In the genomic region with DNA sequence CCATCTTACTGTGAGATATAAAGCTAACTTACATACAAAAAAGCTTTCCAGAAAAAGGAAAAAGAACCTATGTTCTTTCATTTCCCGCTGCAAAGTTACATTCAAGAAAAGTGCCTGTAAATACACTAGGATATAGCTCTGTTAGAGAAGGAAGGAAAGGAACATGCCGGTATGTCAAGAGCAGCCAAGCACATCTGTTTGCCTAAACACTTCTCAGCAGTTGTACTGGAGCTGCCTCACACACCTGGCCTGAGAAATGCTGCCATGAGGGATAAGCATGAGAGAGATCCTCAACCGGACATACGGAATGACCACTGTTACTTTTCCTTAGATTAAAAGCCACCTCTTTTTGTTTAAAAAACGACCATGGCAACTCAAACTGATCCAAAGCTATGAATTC, we compare ENCODE assay signal across 25 cellular contexts.
DNase-seq lines count a peak whose midpoint lies in the region; ATAC-seq and TF ChIP-seq lines count a peak whose summit lies in the region.
"Had no signal": no experiment of that assay in that cellular context is flagged by ENCODE, and none has a peak within 500 bp of the region (broad histone marks: within the 10 kb centered on the region; RNA-seq: fewer than 3 reads in every experiment).

No MANE protein-coding gene starts in this region.

- H3F3A ChIP-seq in neural cell (ENCODE audit: insufficient read depth, low read length, poor library complexity, severe bottlenecking) = peaks cover 3% of the 10 kb centered on the region

- H4K91ac ChIP-seq in IMR-90 (ENCODE audit: insufficient read depth, low read depth, low read length) = peak overlapping the region; percentile 95

- H3K18ac ChIP-seq in IMR-90 (ENCODE audit: low read depth, low read length) = peak overlapping the region; percentile 95

- peak overlapping the region; percentile 87 for H3K4ac ChIP-seq in IMR-90 (ENCODE audit: low read depth, low read length)

- WGBS in IMR-90 (ENCODE audit: extremely low coverage in 2 of 2, insufficient read length in 1 of 2), 2 experiments = no CpG with 5 or more reads among the region's 5 CpGs

- no peak overlapping the region for H2AK9ac ChIP-seq in IMR-90 (replicated peaks; ENCODE audit: low read depth, low read length, poor library complexity)

- BruUV-seq in A673 (replicated peaks; lab: Mats Ljungman, UMichigan) = no TSS peak
- BruUV-seq in IMR-90 (replicated peaks; lab: Mats Ljungman, UMichigan) = no TSS peak

- dilution Hi-C loops in IMR-90 (cut with HindIII; ENCODE audit: low sequenced_read_pairs, unreplicated experiment) = no loop called here

- peak overlapping the region; percentile 84 for H4K5ac ChIP-seq in IMR-90 (ENCODE audit: low read depth, low read length)

- no peak for TF ChIP-seq EP300 in neural cell (conservative IDR thresholded peaks at IDR 0.05; ENCODE audit: poor library complexity, severe bottlenecking)

- H3K9me3 ChIP-seq in A673 (ENCODE audit: low read depth, low read length, poor library complexity, severe bottlenecking) (no peaks in the 10 kb centered on the region), IMR-90 (ENCODE audit: control insufficient read depth, insufficient read depth, low read length) (no peaks in the 10 kb centered on the region), neural cell (ENCODE audit: low read length) (no peaks in the 10 kb centered on the region)
- H3K9me3 ChIP-seq: A549, sigmoid colon, upper lobe of left lung had no signal

- H3K36me3 ChIP-seq in A673 (ENCODE audit: insufficient read depth, low read length, poor library complexity, severe bottlenecking) = no peaks in the 10 kb centered on the region
- no peaks in the 10 kb centered on the region; the same call in 1 of the 2 replicates for H3K36me3 ChIP-seq in IMR-90 (ENCODE audit: control insufficient read depth, insufficient read depth, low read length)
- no peaks in the 10 kb centered on the region for H3K36me3 ChIP-seq in neural cell (ENCODE audit: insufficient read depth, low read length)
- H3K36me3 ChIP-seq: sigmoid colon, upper lobe of left lung, WERI-Rb-1 had no signal

- POLR2A ChIA-PET in A673 (lab: Charles Lee; ENCODE audit: low non-redundant PET) = no interaction called here
- POLR2A ChIA-PET in IMR-90 (lab: Charles Lee; ENCODE audit: unreplicated experiment) = interaction anchor here (0.6 kb wide), 2 partner anchors 11 to 73 kb away, joined by 3 read pairs; no protein-coding TSS in a partner anchor

- H3K4me2 ChIP-seq in IMR-90 (ENCODE audit: low read depth, low read length) = no peak overlapping the region
- H3K4me2 ChIP-seq in neural cell (ENCODE audit: low read length) = no peak overlapping the region

- intact Hi-C loops in A673 (cut with micrococcal nuclease; ENCODE audit: unreplicated experiment) = no loop called here
- intact Hi-C loops in IMR-90 (cut with micrococcal nuclease) = loop anchor here (2.0 to 5.0 kb wide), 2 partner anchors 33 to 190 kb away; a partner anchor contains a TSS

- H2BK5ac ChIP-seq in IMR-90 (ENCODE audit: low read depth, low read length, poor library complexity, severe bottlenecking) = peak overlapping the region; percentile 68

- peak overlapping the region; percentile 99 for H2AK5ac ChIP-seq in IMR-90 (ENCODE audit: low read depth, low read length)

- H3K4me1 ChIP-seq in A673 (ENCODE audit: insufficient read depth, low read length, poor library complexity, severe bottlenecking) = peaks cover 88% of the 10 kb centered on the region
- H3K4me1 ChIP-seq in IMR-90 (ENCODE audit: control insufficient read depth, insufficient read depth, low read length) = peaks cover 30% of the 10 kb centered on the region

- peaks cover 19% of the 10 kb centered on the region for H3K9me1 ChIP-seq in IMR-90 (ENCODE audit: insufficient read depth, low read length)

- peaks cover 11 to 58% of the 10 kb centered on the region in 2 experiments for H3K79me1 ChIP-seq in IMR-90 (ENCODE audit: low read depth in 1 of 2, low read length in 2 of 2)

- H3K9me2 ChIP-seq in neural cell (ENCODE audit: insufficient read depth, low read length) = no peaks in the 10 kb centered on the region

- H3K56ac ChIP-seq in IMR-90 (ENCODE audit: extremely low read depth, insufficient read depth, low read length) = no peak overlapping the region

- peak overlapping the region; percentile 66; the same call in 1 of the 2 replicates for H3K23ac ChIP-seq in IMR-90 (ENCODE audit: low read depth, low read length)

- H2BK15ac ChIP-seq in IMR-90 (ENCODE audit: low read depth, low read length) = peak overlapping the region; percentile 91; the same call in 2 of the 3 replicates

- no peak for TF ChIP-seq CTCF in A673 (conservative IDR thresholded peaks at IDR 0.05; ENCODE audit: low read depth, low read length)
- no peak for TF ChIP-seq CTCF in IMR-90 (conservative IDR thresholded peaks at IDR 0.05; ENCODE audit: low read depth, low read length)
- no peak for TF ChIP-seq CTCF in neural cell (IDR thresholded peaks at IDR 0.05; ENCODE audit: poor library complexity, severe bottlenecking)

- peaks cover 68% of the 10 kb centered on the region for H3K79me2 ChIP-seq in neural cell (replicated peaks; ENCODE audit: insufficient read depth, low read length)

- peak overlapping the region; percentile 61; the same call in 1 of the 2 replicates for H3K14ac ChIP-seq in IMR-90 (replicated peaks; ENCODE audit: low read depth, low read length)

- no peaks in the 10 kb centered on the region for H3K27me3 ChIP-seq in A673 (replicated peaks; ENCODE audit: insufficient read depth, low read depth, low read length, poor library complexity)
- H3K27me3 ChIP-seq in IMR-90 (ENCODE audit: control insufficient read depth, insufficient read depth, low read length) = no peaks in the 10 kb centered on the region
- no peaks in the 10 kb centered on the region for H3K27me3 ChIP-seq in neural cell (ENCODE audit: insufficient read depth, low read depth, low read length)
- H3K27me3 ChIP-seq: sigmoid colon, upper lobe of left lung had no signal

- H3K9ac ChIP-seq in IMR-90 (ENCODE audit: low read depth, low read length) (no peak overlapping the region), neural cell (ENCODE audit: low read length) (no peak overlapping the region)

- H2BK20ac ChIP-seq in IMR-90 (ENCODE audit: low read depth, low read length) = peak overlapping the region; percentile 89

- no peak overlapping the region for H2AFZ ChIP-seq in IMR-90 (replicated peaks; ENCODE audit: low read length, poor library complexity)
- H2AFZ ChIP-seq in neural cell (ENCODE audit: low read depth, low read length) = no peak overlapping the region

- H3K4me3 ChIP-seq in A673 (ENCODE audit: low read depth, low read length, poor library complexity, severe bottlenecking) = no peak overlapping the region
- no peak overlapping the region for H3K4me3 ChIP-seq in IMR-90 (ENCODE audit: insufficient read depth, low read depth, low read length)
- no peak overlapping the region for H3K4me3 ChIP-seq in neural cell (ENCODE audit: low read length)
- H3K4me3 ChIP-seq: A549, sigmoid colon, upper lobe of left lung had no signal

- TF ChIP-seq RAD21 in IMR-90 (IDR thresholded peaks at IDR 0.05; ENCODE audit: low read length) = no peak
- no peak for TF ChIP-seq RAD21 in neural cell (conservative IDR thresholded peaks at IDR 0.05)

- H4K8ac ChIP-seq in IMR-90 (ENCODE audit: low read depth in 2 of 2, low read length in 2 of 2) = peak overlapping the region; percentile 20 to 54; a peak in 2 of 4 replicates

- H2BK120ac ChIP-seq in IMR-90 (ENCODE audit: low read depth, low read length) = peak overlapping the region; percentile 79

- in situ Hi-C loops in IMR-90 (cut with MboI; ENCODE audit: low sequenced_read_pairs) = no loop called here

- CTCF ChIA-PET in A673 (lab: Charles Lee) = interaction anchor here (0.7 kb wide), 1 partner anchor 1585 kb away, joined by 4 read pairs; no protein-coding TSS in a partner anchor
- CTCF ChIA-PET in IMR-90 (lab: Yijun Ruan, JAX) = interaction anchor here (0.6 to 1.6 kb wide), 4 partner anchors 9 to 76 kb away, joined by 3 to 5 read pairs (median 4); no protein-coding TSS in a partner anchor

- H3K27ac ChIP-seq in A673 (ENCODE audit: low read depth, low read length, poor library complexity, severe bottlenecking) (peak overlapping the region; percentile 12), IMR-90 (ENCODE audit: insufficient read depth, low read length) (peak overlapping the region; percentile 9; the same call in 1 of the 2 replicates), cingulate gyrus (ENCODE audit: low read depth, low read length) (peak overlapping the region; percentile 42), neural cell (ENCODE audit: low read length) (peak overlapping the region; percentile 14)
- H3K27ac ChIP-seq: sigmoid colon, upper lobe of left lung, WERI-Rb-1 had no signal

- H4K20me1 ChIP-seq in IMR-90 (ENCODE audit: insufficient read depth, low read length) (peaks cover 47% of the 10 kb centered on the region; the same call in 1 of the 2 replicates), neural cell (ENCODE audit: insufficient read depth) (no peaks in the 10 kb centered on the region)

- TF ChIP-seq POLR2A in IMR-90 (IDR thresholded peaks at IDR 0.05; ENCODE audit: low read depth, low read length) = no peak

- no peak for DNase-seq in A673 (ENCODE audit: low spot score)
- no peak for DNase-seq in IMR-90
- no peak for DNase-seq in NOMO-1 treated with DMSO at 0.1 percent for 48 hours (lab: John Stamatoyannopoulos, UW; ENCODE audit: unreplicated experiment)
- DNase-seq in activated T-cell treated with anti-CD3 and anti-CD28 coated beads, Interleukin-2, amount 50 U/mL, for 48 hours = no peak
- DNase-seq: activated CD4-positive, alpha-beta memory T cell treated with anti-CD3 and anti-CD28 coated beads, Interleukin-2, amount 10 ng/mL, durations not matched to agents 7 days and 5 days; activated naive CD4-positive, alpha-beta T cell treated with anti-CD3 and anti-CD28 coated beads, Interleukin-2, amount 10 ng/mL, durations not matched to agents 7 days and 5 days; activated T-cell treated with anti-CD3 and anti-CD28 coated beads, Interleukin-2, amount 50 U/mL, for 1 hour; aorta; DMS 273 treated with DMSO at 0.1 percent for 48 hours; effector CD8-positive, alpha-beta T cell; GF-D8; HCEC 1CT; KG1; NCI-H187 treated with DMSO at 0.1 percent for 48 hours; SIG-M5; sigmoid colon; stimulated activated naive CD4-positive, alpha-beta T cell treated with Interleukin-2 at 50 U/mL for 16 hours; T-cell; upper lobe of left lung; WERI-Rb-1 had no signal

- no peak for ATAC-seq in IMR-90 (ENCODE audit: low read depth)
- no peak for ATAC-seq in GM21526 (IDR thresholded peaks at IDR 0.05; ENCODE audit: low FRiP score, unreplicated experiment)
- ATAC-seq in HG03460 (IDR thresholded peaks at IDR 0.05; ENCODE audit: unreplicated experiment) = no peak
- ATAC-seq: A549, T-cell had no signal

TF ChIP-seq in IMR-90, 13 proteins besides CTCF, POLR2A, EP300 and RAD21 (continues in another document):
- TF ChIP-seq RFX5 (IDR thresholded peaks at IDR 0.05; ENCODE audit: low read depth, low read length) (no peak), SMC3 (IDR thresholded peaks at IDR 0.05; ENCODE audit: low read depth, low read length) (no peak)

TF ChIP-seq in neural cell, 6 proteins besides CTCF, POLR2A, EP300 and RAD21 (continues in another document):
- TF ChIP-seq POLR2AphosphoS5 (IDR thresholded peaks at IDR 0.05) = no peak
